Comparison of ENCODE assay signal across 23 cellular contexts in genomic region chr7:99001482-99002145, GRCh38.
DNase-seq lines count a peak whose midpoint lies in the region; ATAC-seq and TF ChIP-seq lines count a peak whose summit lies in the region.
"Had no signal": no experiment of that assay in that cellular context is flagged by ENCODE, and none has a peak within 500 bp of the region (broad histone marks: within the 10 kb centered on the region; RNA-seq: fewer than 3 reads in every experiment).

No MANE protein-coding gene starts in this region.

- CTCF ChIA-PET in T-cell (lab: Charles Lee): interaction anchor here in 1 of 2 donors (0.6 kb wide), 1 partner anchor 120 kb away, joined by 3 read pairs; no protein-coding TSS in a partner anchor
- CTCF ChIA-PET in PC-9 (lab: Charles Lee): interaction anchor here (0.6 kb wide), 1 partner anchor 69 kb away, joined by 12 read pairs; no protein-coding TSS in a partner anchor

- DNase-seq in T-cell (peak in 1 of 34 experiments; percentile 4), inferior parietal cortex (ENCODE audit: extremely low spot score) (peak; percentile 19), MV-4-11 (lab: John Stamatoyannopoulos, UW) (no peak), PC-9 (no peak), Karpas-422 (no peak)
- no peak for DNase-seq in activated naive CD8-positive, alpha-beta T cell treated with anti-CD3 and anti-CD28 coated beads, Interleukin-2, amount 10 ng/mL, durations not matched to agents 7 days and 5 days
- DNase-seq in stimulated activated effector memory CD8-positive, alpha-beta T cell treated with anti-CD3 and anti-CD28 coated beads, Interleukin-12 subunit alpha, Interleukin-12 subunit beta, amount 100 ng/mL, for 72 hours (ENCODE audit: low spot score in 2 of 2): no peak
- DNase-seq: activated CD4-positive, CD25-positive, alpha-beta regulatory T cell treated with anti-CD3 and anti-CD28 coated beads, Interleukin-2, amount 50 U/mL, for 72 hours; BE2C; foreskin keratinocyte; GDM1; MG63; NCI-H1694; SHP77; stimulated activated CD4-positive, alpha-beta T cell treated with anti-CD3 and anti-CD28 coated beads, Interleukin-4, amount 100 ng/mL, for 4 hours; T-helper 9 cell; tibial artery had no signal

- H3K4me1 Mint-ChIP-seq in T-cell: peaks cover 0 to 8% (median 5%) of the 10 kb centered on the region in 3 donors
- H3K4me1 Mint-ChIP-seq in activated naive CD8-positive, alpha-beta T cell treated with anti-CD3 and anti-CD28 coated beads, Interleukin-2, amount 10 ng/mL, durations not matched to agents 7 days and 5 days: peaks cover 20% of the 10 kb centered on the region
- H3K4me1 Mint-ChIP-seq in stimulated activated effector memory CD8-positive, alpha-beta T cell treated with anti-CD3 and anti-CD28 coated beads, Interleukin-12 subunit alpha, Interleukin-12 subunit beta, amount 100 ng/mL, for 72 hours: no peaks in the 10 kb centered on the region

- H3K4me2 ChIP-seq in PC-9 (no peak overlapping the region), Karpas-422 (ENCODE audit: low read depth, low read length, poor library complexity, severe bottlenecking) (no peak overlapping the region)

- BruUV-seq in PC-9 (replicated peaks; lab: Mats Ljungman, UMichigan): no TSS peak

- H3K27ac ChIP-seq in PC-9 (no peak overlapping the region), Karpas-422 (ENCODE audit: low read length) (no peak overlapping the region)
- H3K27ac ChIP-seq: adrenal gland, foreskin keratinocyte, pancreas, tibial artery had no signal

- H2AFZ ChIP-seq in PC-9 (no peak overlapping the region), Karpas-422 (ENCODE audit: low read length) (no peak overlapping the region)

- H3K4me1 ChIP-seq in PC-9 (replicated peaks; ENCODE audit: insufficient read depth): no peaks in the 10 kb centered on the region
- peaks cover 19% of the 10 kb centered on the region for H3K4me1 ChIP-seq in Karpas-422 (ENCODE audit: low read length)
- H3K4me1 ChIP-seq: adrenal gland, BE2C, foreskin keratinocyte, pancreas had no signal

- no peaks in the 10 kb centered on the region for H4K20me1 ChIP-seq in PC-9 (ENCODE audit: insufficient read depth)
- no peaks in the 10 kb centered on the region for H4K20me1 ChIP-seq in Karpas-422 (ENCODE audit: insufficient read depth, low read depth, low read length)

- H3K79me2 ChIP-seq in PC-9 (ENCODE audit: low read depth): no peaks in the 10 kb centered on the region
- H3K79me2 ChIP-seq in Karpas-422 (ENCODE audit: low read length): 0 out of 2 replicates have a peak, but pooled peaks cover 3% of the 10 kb centered on the region

- intact Hi-C loops in PC-9 (cut with micrococcal nuclease; ENCODE audit: unreplicated experiment): no loop called here

- no peaks in the 10 kb centered on the region for H3K27me3 Mint-ChIP-seq in T-cell
- H3K27me3 Mint-ChIP-seq in activated naive CD8-positive, alpha-beta T cell treated with anti-CD3 and anti-CD28 coated beads, Interleukin-2, amount 10 ng/mL, durations not matched to agents 7 days and 5 days: no peaks in the 10 kb centered on the region

- no peaks in the 10 kb centered on the region for H3F3A ChIP-seq in PC-9 (ENCODE audit: insufficient read depth, low read depth)

- H3K36me3 ChIP-seq in PC-9 (ENCODE audit: low read depth): peaks cover 18% of the 10 kb centered on the region
- peaks cover 31% of the 10 kb centered on the region for H3K36me3 ChIP-seq in Karpas-422 (ENCODE audit: insufficient read depth, low read length)

- H3K27ac Mint-ChIP-seq in T-cell: peak overlapping the region; percentile 11 to 22
- H3K27ac Mint-ChIP-seq in activated naive CD8-positive, alpha-beta T cell treated with anti-CD3 and anti-CD28 coated beads, Interleukin-2, amount 10 ng/mL, durations not matched to agents 7 days and 5 days: peak overlapping the region; percentile 82
- peak overlapping the region; percentile 45 for H3K27ac Mint-ChIP-seq in stimulated activated effector memory CD8-positive, alpha-beta T cell treated with anti-CD3 and anti-CD28 coated beads, Interleukin-12 subunit alpha, Interleukin-12 subunit beta, amount 100 ng/mL, for 72 hours

- peaks cover 52% of the 10 kb centered on the region for H3K36me3 Mint-ChIP-seq in T-cell
- peaks cover 18% of the 10 kb centered on the region for H3K36me3 Mint-ChIP-seq in activated naive CD8-positive, alpha-beta T cell treated with anti-CD3 and anti-CD28 coated beads, Interleukin-2, amount 10 ng/mL, durations not matched to agents 7 days and 5 days
- H3K36me3 Mint-ChIP-seq in stimulated activated effector memory CD8-positive, alpha-beta T cell treated with anti-CD3 and anti-CD28 coated beads, Interleukin-12 subunit alpha, Interleukin-12 subunit beta, amount 100 ng/mL, for 72 hours: peaks cover 99% of the 10 kb centered on the region

- no peaks in the 10 kb centered on the region for H3K9me2 ChIP-seq in PC-9 (ENCODE audit: insufficient read depth)
- no peaks in the 10 kb centered on the region for H3K9me2 ChIP-seq in Karpas-422 (replicated peaks; ENCODE audit: insufficient read depth, low read length)

- POLR2A ChIA-PET in T-cell (lab: Charles Lee) (no interaction called here), PC-9 (lab: Charles Lee; ENCODE audit: unreplicated experiment) (interaction anchor here (0.5 kb wide), 1 partner anchor 95 kb away, joined by 6 read pairs; no protein-coding TSS in a partner anchor)
- POLR2A ChIA-PET in activated naive CD8-positive, alpha-beta T cell treated with anti-CD3 and anti-CD28 coated beads, Interleukin-2, amount 10 ng/mL, durations not matched to agents 7 days and 5 days (lab: Charles Lee): interaction anchor here (1.3 to 2.6 kb wide), 3 partner anchors 10 to 13 kb away, joined by 3 to 11 read pairs (median 3); no protein-coding TSS in a partner anchor

- no peak for TF ChIP-seq CTCF in PC-9 (conservative IDR thresholded peaks at IDR 0.05)

- H3K9me3 Mint-ChIP-seq in T-cell: no peaks in the 10 kb centered on the region
- no peaks in the 10 kb centered on the region for H3K9me3 Mint-ChIP-seq in activated naive CD8-positive, alpha-beta T cell treated with anti-CD3 and anti-CD28 coated beads, Interleukin-2, amount 10 ng/mL, durations not matched to agents 7 days and 5 days
- H3K9me3 Mint-ChIP-seq in stimulated activated effector memory CD8-positive, alpha-beta T cell treated with anti-CD3 and anti-CD28 coated beads, Interleukin-12 subunit alpha, Interleukin-12 subunit beta, amount 100 ng/mL, for 72 hours: no peaks in the 10 kb centered on the region

- no peaks in the 10 kb centered on the region for H3K9me3 ChIP-seq in PC-9 (ENCODE audit: insufficient read depth, low read depth)
- H3K9me3 ChIP-seq in Karpas-422 (ENCODE audit: low read length): no peaks in the 10 kb centered on the region
- H3K9me3 ChIP-seq: adrenal gland, BE2C, MG63, pancreas, tibial artery had no signal

- H3K27me3 ChIP-seq in PC-9 (ENCODE audit: insufficient read depth, low read depth) (no peaks in the 10 kb centered on the region), Karpas-422 (ENCODE audit: low read length) (no peaks in the 10 kb centered on the region)
- H3K27me3 ChIP-seq: adrenal gland, BE2C, foreskin keratinocyte, MG63, pancreas, tibial artery had no signal

- H3K9ac ChIP-seq in Karpas-422 (ENCODE audit: low read length): no peak overlapping the region

- no peak overlapping the region for H3K4me3 Mint-ChIP-seq in T-cell
- H3K4me3 Mint-ChIP-seq in activated naive CD8-positive, alpha-beta T cell treated with anti-CD3 and anti-CD28 coated beads, Interleukin-2, amount 10 ng/mL, durations not matched to agents 7 days and 5 days: peak overlapping the region; percentile 62
- H3K4me3 Mint-ChIP-seq in stimulated activated effector memory CD8-positive, alpha-beta T cell treated with anti-CD3 and anti-CD28 coated beads, Interleukin-12 subunit alpha, Interleukin-12 subunit beta, amount 100 ng/mL, for 72 hours: no peak overlapping the region

- ATAC-seq in T-cell (replicated peaks in 1 of 4) (no peak), GM21447 (IDR thresholded peaks at IDR 0.05; ENCODE audit: unreplicated experiment) (no peak)
- ATAC-seq in activated naive CD8-positive, alpha-beta T cell treated with anti-CD3 and anti-CD28 coated beads, Interleukin-2, amount 10 ng/mL, durations not matched to agents 7 days and 5 days (ENCODE audit: low read depth): peak; percentile 71
- no peak for ATAC-seq in stimulated activated effector memory CD8-positive, alpha-beta T cell treated with anti-CD3 and anti-CD28 coated beads, Interleukin-12 subunit alpha, Interleukin-12 subunit beta, amount 100 ng/mL, for 72 hours
- ATAC-seq: GM12878, HepG2, left lobe of liver had no signal

- H3K4me3 ChIP-seq in PC-9 (no peak overlapping the region), Karpas-422 (ENCODE audit: low read length) (no peak overlapping the region)
- H3K4me3 ChIP-seq: adrenal gland, GM12878, MG63, pancreas, tibial artery had no signal

Comparison
In these comparisons a context has a peak if more than half of its experiments do, and no peak if none do; other contexts are left out.
1. H3K27ac Mint-ChIP-seq: peak in every context shown above with its lines; median percentile 82 in activated naive CD8-positive, alpha-beta T cell treated with anti-CD3 and anti-CD28 coated beads, Interleukin-2, amount 10 ng/mL, durations not matched to agents 7 days and 5 days; 45 in stimulated activated effector memory CD8-positive, alpha-beta T cell treated with anti-CD3 and anti-CD28 coated beads, Interleukin-12 subunit alpha, Interleukin-12 subunit beta, amount 100 ng/mL, for 72 hours; 16 in T-cell.
2. POLR2A ChIA-PET loops: an anchor here in activated naive CD8-positive, alpha-beta T cell treated with anti-CD3 and anti-CD28 coated beads, Interleukin-2, amount 10 ng/mL, durations not matched to agents 7 days and 5 days (1.3 to 2.6 kb wide) and PC-9 (0.5 kb wide); none called in T-cell.